ENCODE assay signal across 3 cellular contexts in the genomic region with DNA sequence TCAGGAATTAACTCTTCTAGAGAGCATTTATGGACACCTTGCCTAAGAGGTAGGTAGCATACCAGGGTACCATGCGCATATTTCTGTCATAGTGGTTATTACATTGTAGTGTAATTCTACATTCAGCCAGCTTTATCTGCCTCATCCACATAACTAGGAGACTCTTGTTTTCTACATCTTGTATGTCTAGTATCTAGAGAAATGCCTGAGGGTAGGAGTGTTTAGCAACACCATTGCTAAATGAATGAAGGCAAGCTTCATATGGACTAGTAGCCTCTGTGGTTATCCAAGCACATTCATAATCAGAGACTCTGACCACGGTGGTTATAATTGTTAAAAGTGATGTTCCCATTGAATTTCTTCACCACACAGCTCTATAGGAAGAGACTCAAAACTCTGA.
"Had no signal": no experiment of that assay in that cellular context is flagged by ENCODE, and none has a peak within 500 bp of the region (broad histone marks: within the 10 kb centered on the region; RNA-seq: fewer than 3 reads in every experiment).

No MANE protein-coding gene starts in this region.

- DNase-seq: GDM1, GF-D8 had no signal

- H3K4me3 ChIP-seq: GM12878 had no signal
